In genomic region chr2:102368461-102369109, GRCh38 we compare ENCODE assay signal across 15 cellular contexts. TPM values are rescaled to one million over a fixed set of nuclear protein-coding genes. Genes with fewer than 3 reads are reported as not detected.
DNase-seq lines count a peak whose midpoint lies in the region; ATAC-seq lines count a peak whose summit lies in the region.
"Had no signal": no experiment of that assay in that cellular context is flagged by ENCODE, and none has a peak within 500 bp of the region (broad histone marks: within the 10 kb centered on the region; RNA-seq: fewer than 3 reads in every experiment).

No MANE protein-coding gene starts in this region.

- peaks cover 98% of the 10 kb centered on the region for H3K36me3 Mint-ChIP-seq in activated T-helper 2 cell treated with anti-CD3 and anti-CD28 coated beads, Interferon-gamma antibody, Interleukin-2, Interleukin-4, amounts not matched to agents 10 μg/mL and 5 μg/mL and 100 μg/mL, durations not matched to agents 14 hours and 24 hours and 36 hours (ENCODE audit: low read depth)
- H3K36me3 Mint-ChIP-seq in effector memory CD8-positive, alpha-beta T cell (ENCODE audit: insufficient read depth) = peaks cover 29% of the 10 kb centered on the region

- intact Hi-C loops in activated T-helper 2 cell treated with anti-CD3 and anti-CD28 coated beads, Interferon-gamma antibody, Interleukin-2, Interleukin-4, amounts not matched to agents 10 μg/mL and 5 μg/mL and 100 μg/mL, durations not matched to agents 14 hours and 24 hours and 36 hours (cut with micrococcal nuclease) = loop anchor here (5.0 to 10.0 kb wide), 4 partner anchors 241 to 654 kb away; no protein-coding TSS in a partner anchor

- peaks cover 67% of the 10 kb centered on the region for H3K4me1 Mint-ChIP-seq in activated T-helper 2 cell treated with anti-CD3 and anti-CD28 coated beads, Interferon-gamma antibody, Interleukin-2, Interleukin-4, amounts not matched to agents 10 μg/mL and 5 μg/mL and 100 μg/mL, durations not matched to agents 14 hours and 24 hours and 36 hours (ENCODE audit: low read depth)
- H3K4me1 Mint-ChIP-seq in effector memory CD8-positive, alpha-beta T cell (ENCODE audit: low read depth in 2 of 2) = peaks cover 50 to 53% of the 10 kb centered on the region in 2 donors

- ATAC-seq in effector memory CD8-positive, alpha-beta T cell (replicated peaks) = peak; percentile 30
- ATAC-seq in HG02870 (IDR thresholded peaks at IDR 0.05; ENCODE audit: unreplicated experiment) = no peak
- ATAC-seq: SK-N-SH treated with all-trans-retinoic acid at 6 μM for 48 hours had no signal

- peak overlapping the region; percentile 48 for H3K4me3 Mint-ChIP-seq in activated T-helper 2 cell treated with anti-CD3 and anti-CD28 coated beads, Interferon-gamma antibody, Interleukin-2, Interleukin-4, amounts not matched to agents 10 μg/mL and 5 μg/mL and 100 μg/mL, durations not matched to agents 14 hours and 24 hours and 36 hours (ENCODE audit: low read depth)
- H3K4me3 Mint-ChIP-seq in effector memory CD8-positive, alpha-beta T cell = peak overlapping the region; percentile 73 to 80

- DNase-seq in stimulated activated CD8-positive, alpha-beta memory T cell treated with anti-CD3 and anti-CD28 coated beads, Interleukin-12 subunit alpha, Interleukin-12 subunit beta, amount 100 ng/mL, for 4 hours (ENCODE audit: low read depth) = peak; percentile 16
- no peak for DNase-seq in stimulated activated CD8-positive, alpha-beta memory T cell treated with anti-CD3 and anti-CD28 coated beads, Interleukin-4, amount 100 ng/mL, for 48 hours
- no peak for DNase-seq in activated T-helper 2 cell treated with anti-CD3 and anti-CD28 coated beads, Interferon-gamma antibody, Interleukin-2, Interleukin-4, amounts not matched to agents 10 μg/mL and 5 μg/mL and 100 μg/mL, durations not matched to agents 14 hours and 24 hours and 36 hours (ENCODE audit: low spot score)
- peak; percentile 8 to 21 (median 14) for DNase-seq in effector memory CD8-positive, alpha-beta T cell
- DNase-seq in kidney glomerular epithelial cell (lab: John Stamatoyannopoulos, UW) (no peak), GF-D8 (lab: John Stamatoyannopoulos, UW) (no peak), NCI-H526 treated with DMSO at 0.1 percent for 48 hours (lab: John Stamatoyannopoulos, UW) (no peak)
- DNase-seq: amygdala, caudate nucleus, EL, NCI-H82 had no signal

- peaks cover 36% of the 10 kb centered on the region for H3K9me3 Mint-ChIP-seq in activated T-helper 2 cell treated with anti-CD3 and anti-CD28 coated beads, Interferon-gamma antibody, Interleukin-2, Interleukin-4, amounts not matched to agents 10 μg/mL and 5 μg/mL and 100 μg/mL, durations not matched to agents 14 hours and 24 hours and 36 hours
- H3K9me3 Mint-ChIP-seq in effector memory CD8-positive, alpha-beta T cell = peaks cover 2 to 22% of the 10 kb centered on the region in 2 donors

- H3K27me3 Mint-ChIP-seq in activated T-helper 2 cell treated with anti-CD3 and anti-CD28 coated beads, Interferon-gamma antibody, Interleukin-2, Interleukin-4, amounts not matched to agents 10 μg/mL and 5 μg/mL and 100 μg/mL, durations not matched to agents 14 hours and 24 hours and 36 hours (ENCODE audit: low read depth) = no peaks in the 10 kb centered on the region
- H3K27me3 Mint-ChIP-seq in effector memory CD8-positive, alpha-beta T cell = no peaks in the 10 kb centered on the region

- peak overlapping the region; percentile 96 for H3K27ac Mint-ChIP-seq in activated T-helper 2 cell treated with anti-CD3 and anti-CD28 coated beads, Interferon-gamma antibody, Interleukin-2, Interleukin-4, amounts not matched to agents 10 μg/mL and 5 μg/mL and 100 μg/mL, durations not matched to agents 14 hours and 24 hours and 36 hours
- peak overlapping the region; percentile 90 to 91 for H3K27ac Mint-ChIP-seq in effector memory CD8-positive, alpha-beta T cell

RNA-seq across cellular contexts. Expression of gene IL18R1, which starts 13.0 kb away (rescaled TPM):
- 61.9 and 68.2 TPM in 2 replicates for total RNA-seq in activated T-helper 2 cell treated with anti-CD3 and anti-CD28 coated beads, Interferon-gamma antibody, Interleukin-2, Interleukin-4, amounts not matched to agents 10 μg/mL and 5 μg/mL and 100 μg/mL, durations not matched to agents 14 hours and 24 hours and 36 hours
- total RNA-seq: RPMI7951 had no signal

RNA-seq across cellular contexts. Expression of gene IL18RAP, which starts 54.4 kb away (rescaled TPM):
- 6.0 and 6.8 TPM in 2 replicates for total RNA-seq in activated T-helper 2 cell treated with anti-CD3 and anti-CD28 coated beads, Interferon-gamma antibody, Interleukin-2, Interleukin-4, amounts not matched to agents 10 μg/mL and 5 μg/mL and 100 μg/mL, durations not matched to agents 14 hours and 24 hours and 36 hours
- total RNA-seq: H1, RPMI7951 had no signal

RNA-seq across cellular contexts. Expression of gene IL1RL1, which starts 57.2 kb away (rescaled TPM):
- total RNA-seq in activated T-helper 2 cell treated with anti-CD3 and anti-CD28 coated beads, Interferon-gamma antibody, Interleukin-2, Interleukin-4, amounts not matched to agents 10 μg/mL and 5 μg/mL and 100 μg/mL, durations not matched to agents 14 hours and 24 hours and 36 hours = 10.7 and 11.1 TPM in 2 replicates
- total RNA-seq: H1, RPMI7951 had no signal

Comparison
In these comparisons a context has a peak if more than half of its experiments do, and no peak if none do; other contexts are left out.
1. DNase-seq: peak in stimulated activated CD8-positive, alpha-beta memory T cell treated with anti-CD3 and anti-CD28 coated beads, Interleukin-12 subunit alpha, Interleukin-12 subunit beta, amount 100 ng/mL, for 4 hours (single experiment) and effector memory CD8-positive, alpha-beta T cell (3 of 3); none in stimulated activated CD8-positive, alpha-beta memory T cell treated with anti-CD3 and anti-CD28 coated beads, Interleukin-4, amount 100 ng/mL, for 48 hours (single experiment), activated T-helper 2 cell treated with anti-CD3 and anti-CD28 coated beads, Interferon-gamma antibody, Interleukin-2, Interleukin-4, amounts not matched to agents 10 μg/mL and 5 μg/mL and 100 μg/mL, durations not matched to agents 14 hours and 24 hours and 36 hours (single experiment), kidney glomerular epithelial cell (single experiment), GF-D8 (single experiment) and NCI-H526 treated with DMSO at 0.1 percent for 48 hours (single experiment).